In genomic region chr4:149706942-149707341, GRCh38 we compare ENCODE assay signal across 20 cellular contexts.
DNase-seq lines count a peak whose midpoint lies in the region; ATAC-seq and TF ChIP-seq lines count a peak whose summit lies in the region.
"Had no signal": no experiment of that assay in that cellular context is flagged by ENCODE, and none has a peak within 500 bp of the region (broad histone marks: within the 10 kb centered on the region; RNA-seq: fewer than 3 reads in every experiment).

No MANE protein-coding gene starts in this region.

- peaks cover 3% of the 10 kb centered on the region for H3K9me3 ChIP-seq in adipocyte (ENCODE audit: control insufficient read depth, low read length)
- H3K9me3 ChIP-seq: Caco-2, mucosa of descending colon had no signal

- H3K9me3 Mint-ChIP-seq in activated T-cell treated with anti-CD3 and anti-CD28 coated beads, Interleukin-2, amount 50 U/mL, for 4 hours: no peaks in the 10 kb centered on the region
- no peaks in the 10 kb centered on the region for H3K9me3 Mint-ChIP-seq in activated CD8-positive, alpha-beta memory T cell treated with anti-CD3 and anti-CD28 coated beads, Interleukin-2, amount 10 ng/mL, durations not matched to agents 7 days and 5 days (ENCODE audit: low read depth)

- DNase-seq in AG20443 (ENCODE audit: low spot score): peak; percentile 40
- DNase-seq in adipocyte (ENCODE audit: low read depth): peak; percentile 29
- DNase-seq in fibroblast of mammary gland (ENCODE audit: low read depth): peak; percentile 22
- DNase-seq in myocyte (ENCODE audit: low read depth): peak; percentile 13
- DNase-seq in H7: no peak
- no peak for DNase-seq in activated T-cell treated with anti-CD3 and anti-CD28 coated beads, Interleukin-2, amount 50 U/mL, for 4 hours
- DNase-seq in activated CD8-positive, alpha-beta memory T cell treated with anti-CD3 and anti-CD28 coated beads for 24 hours: no peak
- DNase-seq in activated CD8-positive, alpha-beta memory T cell treated with anti-CD3 and anti-CD28 coated beads, Interleukin-2, amount 10 ng/mL, durations not matched to agents 7 days and 5 days: no peak
- DNase-seq: activated naive CD8-positive, alpha-beta T cell treated with anti-CD3 and anti-CD28 coated beads, Interleukin-2, amount 50 U/mL, for 24 hours; Caco-2; central memory CD4-positive, alpha-beta T cell; effector memory CD4-positive, alpha-beta T cell; left colon; mucosa of descending colon; NCI-H1105 treated with DMSO at 0.1 percent for 48 hours; NCI-H526 treated with DMSO at 0.1 percent for 48 hours; stimulated activated CD4-positive, alpha-beta T cell treated with anti-CD3 and anti-CD28 coated beads, Interleukin-12 subunit alpha, Interleukin-12 subunit beta, amount 100 ng/mL, for 4 hours; SW 1271 had no signal

- no peaks in the 10 kb centered on the region for H3K36me3 Mint-ChIP-seq in activated T-cell treated with anti-CD3 and anti-CD28 coated beads, Interleukin-2, amount 50 U/mL, for 4 hours (ENCODE audit: insufficient read depth)
- H3K36me3 Mint-ChIP-seq in activated CD8-positive, alpha-beta memory T cell treated with anti-CD3 and anti-CD28 coated beads, Interleukin-2, amount 10 ng/mL, durations not matched to agents 7 days and 5 days: no peaks in the 10 kb centered on the region

- no peak overlapping the region for H3K27ac Mint-ChIP-seq in activated CD8-positive, alpha-beta memory T cell treated with anti-CD3 and anti-CD28 coated beads, Interleukin-2, amount 10 ng/mL, durations not matched to agents 7 days and 5 days
- H3K27ac Mint-ChIP-seq: activated naive CD8-positive, alpha-beta T cell treated with anti-CD3 and anti-CD28 coated beads, Interleukin-2, amount 50 U/mL, for 24 hours had no signal

- no peaks in the 10 kb centered on the region for H3K27me3 Mint-ChIP-seq in activated T-cell treated with anti-CD3 and anti-CD28 coated beads, Interleukin-2, amount 50 U/mL, for 4 hours (ENCODE audit: low read depth)
- no peaks in the 10 kb centered on the region for H3K27me3 Mint-ChIP-seq in activated CD8-positive, alpha-beta memory T cell treated with anti-CD3 and anti-CD28 coated beads, Interleukin-2, amount 10 ng/mL, durations not matched to agents 7 days and 5 days
- H3K27me3 Mint-ChIP-seq: activated naive CD8-positive, alpha-beta T cell treated with anti-CD3 and anti-CD28 coated beads, Interleukin-2, amount 50 U/mL, for 24 hours had no signal

- no peak for TF ChIP-seq CTCF in fibroblast of mammary gland (conservative IDR thresholded peaks at IDR 0.05; ENCODE audit: control insufficient read depth, insufficient read depth, low read depth, low read length)

- peaks cover under 1% of the 10 kb centered on the region for H3K4me1 ChIP-seq in adipocyte (ENCODE audit: control insufficient read depth, insufficient read depth, low read length)
- H3K4me1 ChIP-seq: Caco-2 had no signal

- CTCF ChIA-PET in activated CD8-positive, alpha-beta memory T cell treated with anti-CD3 and anti-CD28 coated beads, Interleukin-2, amount 10 ng/mL, durations not matched to agents 7 days and 5 days (lab: Charles Lee): no interaction called here

- H3K36me3 ChIP-seq in adipocyte (ENCODE audit: control insufficient read depth, insufficient read depth, low read length, severe bottlenecking): no peaks in the 10 kb centered on the region
- H3K36me3 ChIP-seq in H7 (replicated peaks; ENCODE audit: control insufficient read depth, insufficient read depth, low read length): no peaks in the 10 kb centered on the region

- no peak for ATAC-seq in activated T-cell treated with anti-CD3 and anti-CD28 coated beads, Interleukin-2, amount 50 U/mL, for 4 hours
- ATAC-seq in activated CD8-positive, alpha-beta memory T cell treated with anti-CD3 and anti-CD28 coated beads, Interleukin-2, amount 10 ng/mL, durations not matched to agents 7 days and 5 days: no peak
- ATAC-seq: activated naive CD8-positive, alpha-beta T cell treated with anti-CD3 and anti-CD28 coated beads, Interleukin-2, amount 50 U/mL, for 24 hours; foreskin keratinocyte; left colon; mucosa of descending colon; Right ventricle myocardium inferior had no signal

- no peaks in the 10 kb centered on the region for H3K27me3 ChIP-seq in adipocyte (replicated peaks; ENCODE audit: control insufficient read depth, insufficient read depth, low read length)
- no peaks in the 10 kb centered on the region for H3K27me3 ChIP-seq in H7 (ENCODE audit: control insufficient read depth, insufficient read depth, low read length)
- H3K27me3 ChIP-seq: foreskin keratinocyte had no signal

- H3K4me3 Mint-ChIP-seq in activated T-cell treated with anti-CD3 and anti-CD28 coated beads, Interleukin-2, amount 50 U/mL, for 4 hours: no peak overlapping the region
- H3K4me3 Mint-ChIP-seq in activated CD8-positive, alpha-beta memory T cell treated with anti-CD3 and anti-CD28 coated beads, Interleukin-2, amount 10 ng/mL, durations not matched to agents 7 days and 5 days: no peak overlapping the region
- H3K4me3 Mint-ChIP-seq: activated naive CD8-positive, alpha-beta T cell treated with anti-CD3 and anti-CD28 coated beads, Interleukin-2, amount 50 U/mL, for 24 hours had no signal

- H3K4me1 Mint-ChIP-seq in activated T-cell treated with anti-CD3 and anti-CD28 coated beads, Interleukin-2, amount 50 U/mL, for 4 hours (ENCODE audit: low read depth): no peaks in the 10 kb centered on the region
- H3K4me1 Mint-ChIP-seq in activated CD8-positive, alpha-beta memory T cell treated with anti-CD3 and anti-CD28 coated beads, Interleukin-2, amount 10 ng/mL, durations not matched to agents 7 days and 5 days: no peaks in the 10 kb centered on the region
- H3K4me1 Mint-ChIP-seq: activated naive CD8-positive, alpha-beta T cell treated with anti-CD3 and anti-CD28 coated beads, Interleukin-2, amount 50 U/mL, for 24 hours had no signal

- no peak overlapping the region for H3K9ac ChIP-seq in adipocyte (ENCODE audit: low read length)

- H3K4me3 ChIP-seq in adipocyte (ENCODE audit: low read length): no peak overlapping the region
- no peak overlapping the region for H3K4me3 ChIP-seq in fibroblast of mammary gland (ENCODE audit: control insufficient read depth, low read depth, low read length)
- no peak overlapping the region for H3K4me3 ChIP-seq in H7 (ENCODE audit: insufficient read depth, low read depth, low read length)
- H3K4me3 ChIP-seq: mucosa of descending colon had no signal

Comparison
In these comparisons a context has a peak if more than half of its experiments do, and no peak if none do; other contexts are left out.
1. DNase-seq: peak in AG20443 (single experiment), adipocyte (single experiment), fibroblast of mammary gland (single experiment) and myocyte (single experiment); none in H7 (single experiment), activated T-cell treated with anti-CD3 and anti-CD28 coated beads, Interleukin-2, amount 50 U/mL, for 4 hours (single experiment), activated CD8-positive, alpha-beta memory T cell treated with anti-CD3 and anti-CD28 coated beads for 24 hours (single experiment) and activated CD8-positive, alpha-beta memory T cell treated with anti-CD3 and anti-CD28 coated beads, Interleukin-2, amount 10 ng/mL, durations not matched to agents 7 days and 5 days (single experiment).